ENCODE assay signal across 15 cellular contexts in the genomic region with DNA sequence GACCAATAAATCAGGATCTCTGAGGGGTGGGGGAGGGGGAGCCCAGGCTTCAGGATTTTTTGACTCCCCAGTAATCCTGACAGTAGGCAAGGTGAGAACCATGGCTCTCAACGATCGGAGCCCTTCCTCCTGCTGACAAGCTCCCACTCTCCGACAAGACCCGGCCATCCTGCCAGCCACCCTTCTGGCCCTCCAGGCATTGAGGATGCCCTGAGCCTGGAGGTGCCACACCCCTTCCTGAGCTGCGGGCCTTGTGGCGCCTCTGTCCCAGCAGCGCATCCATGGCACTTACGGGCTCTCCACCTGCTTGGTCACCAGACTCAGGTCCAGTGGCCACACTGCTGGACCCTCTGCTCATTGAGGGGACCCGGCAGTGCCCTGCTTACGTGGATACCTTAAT. TPM values are rescaled to one million over a fixed set of nuclear protein-coding genes. Genes with fewer than 3 reads are reported as not detected.
DNase-seq lines count a peak whose midpoint lies in the region; ATAC-seq and TF ChIP-seq lines count a peak whose summit lies in the region.
"Had no signal": no experiment of that assay in that cellular context is flagged by ENCODE, and none has a peak within 500 bp of the region (broad histone marks: within the 10 kb centered on the region; RNA-seq: fewer than 3 reads in every experiment).

No MANE protein-coding gene starts in this region.

- H3F3A ChIP-seq in PC-9 (ENCODE audit: insufficient read depth, low read depth), result peaks cover 13% of the 10 kb centered on the region

- H3K4me2 ChIP-seq in BLaER1 treated with 17β-estradiol and CSF1 and Interleukin-3, amounts not matched to agents 10 nM and 100 nM, result peak overlapping the region; percentile 77 to 95 (median 88); a peak in 21 of 22 replicates
- no peak overlapping the region for H3K4me2 ChIP-seq in PC-9

- H3K27me3 ChIP-seq in BLaER1 treated with 17β-estradiol and CSF1 and Interleukin-3, amounts not matched to agents 10 nM and 100 nM, result no peaks in the 10 kb centered on the region
- H3K27me3 ChIP-seq in skeletal muscle tissue (ENCODE audit: control insufficient read depth in 3 of 3, insufficient read depth in 3 of 3, low read length in 3 of 3) (no peaks in the 10 kb centered on the region), PC-9 (ENCODE audit: insufficient read depth, low read depth) (no peaks in the 10 kb centered on the region)
- H3K27me3 ChIP-seq: adrenal gland had no signal

- intact Hi-C loops in PC-9 (cut with micrococcal nuclease; ENCODE audit: unreplicated experiment), result no loop called here

- TF ChIP-seq CTCF in VCaP (conservative IDR thresholded peaks at IDR 0.05) (no peak), glutamatergic neuron (IDR thresholded peaks at IDR 0.05; ENCODE audit: partially characterized antibody, unreplicated experiment) (no peak), PC-9 (conservative IDR thresholded peaks at IDR 0.05) (no peak)

- H3K36me3 Mint-ChIP-seq in glutamatergic neuron (ENCODE audit: unreplicated experiment), result peaks cover 6% of the 10 kb centered on the region
- H3K36me3 Mint-ChIP-seq in natural killer cell treated with Interleukin-12 subunit alpha and Interleukin-12 subunit beta and Interleukin-15 and Interleukin-18, amount 100 ng/mL, for 72 hours, result no peaks in the 10 kb centered on the region
- no peaks in the 10 kb centered on the region for H3K36me3 Mint-ChIP-seq in activated T-cell treated with anti-CD3 and anti-CD28 coated beads, Interleukin-2, amount 50 U/mL, for 24 hours (ENCODE audit: low read depth)

- CTCF ChIA-PET in PC-9 (lab: Charles Lee), result no interaction called here

- no peaks in the 10 kb centered on the region for H4K20me1 ChIP-seq in BLaER1 treated with 17β-estradiol and CSF1 and Interleukin-3, amounts not matched to agents 10 nM and 100 nM
- H4K20me1 ChIP-seq in PC-9 (ENCODE audit: insufficient read depth), result no peaks in the 10 kb centered on the region

- no peak for ATAC-seq in natural killer cell treated with Interleukin-12 subunit alpha and Interleukin-12 subunit beta and Interleukin-15 and Interleukin-18, amount 100 ng/mL, for 72 hours
- ATAC-seq: HepG2; naive thymus-derived CD4-positive, alpha-beta T cell had no signal

- no peak overlapping the region for H2AFZ ChIP-seq in PC-9

- H3K9me3 ChIP-seq in BLaER1 treated with 17β-estradiol and CSF1 and Interleukin-3, amounts not matched to agents 10 nM and 100 nM (replicated peaks in 1 of 11), result peaks cover 8 to 16% (median 13%) of the 10 kb centered on the region in 11 experiments; a peak in 21 of 22 replicates
- H3K9me3 ChIP-seq in skeletal muscle tissue (ENCODE audit: control insufficient read depth in 3 of 3, low read length in 3 of 3) (peaks cover 0 to 3% (median 0%) of the 10 kb centered on the region in 3 donors), PC-9 (ENCODE audit: insufficient read depth, low read depth) (no peaks in the 10 kb centered on the region)
- H3K9me3 ChIP-seq: adrenal gland had no signal

- no peaks in the 10 kb centered on the region for H3K79me2 ChIP-seq in PC-9 (ENCODE audit: low read depth)

- H3K27ac ChIP-seq in BLaER1 treated with 17β-estradiol and CSF1 and Interleukin-3, amounts not matched to agents 10 nM and 100 nM, result peak overlapping the region in 2 of 11 experiments; percentile 55; a peak in 2 of 22 replicates
- peak overlapping the region; percentile 42 for H3K27ac ChIP-seq in VCaP
- peak overlapping the region; percentile 73 for H3K27ac ChIP-seq in skeletal muscle tissue (ENCODE audit: low read depth, low read length)
- no peak overlapping the region for H3K27ac ChIP-seq in PC-9

- no peaks in the 10 kb centered on the region for H3K9me2 ChIP-seq in PC-9 (ENCODE audit: insufficient read depth)

- POLR2A ChIA-PET in PC-9 (lab: Charles Lee; ENCODE audit: unreplicated experiment), result no interaction called here

- H3K4me3 ChIP-seq in BLaER1 treated with 17β-estradiol and CSF1 and Interleukin-3, amounts not matched to agents 10 nM and 100 nM, result no peak overlapping the region
- H3K4me3 ChIP-seq in skeletal muscle tissue (ENCODE audit: low read length in 3 of 3) (peak overlapping the region in 1 of 3 donors; percentile 52), PC-9 (no peak overlapping the region)
- H3K4me3 ChIP-seq: adrenal gland had no signal

- no peak overlapping the region for H3K9ac ChIP-seq in BLaER1 treated with 17β-estradiol and CSF1 and Interleukin-3, amounts not matched to agents 10 nM and 100 nM
- H3K9ac ChIP-seq in skeletal muscle tissue (ENCODE audit: low read depth in 1 of 3, low read length in 3 of 3), result peak overlapping the region in 2 of 3 donors; percentile 24 to 77

- H3K4me1 ChIP-seq in BLaER1 treated with 17β-estradiol and CSF1 and Interleukin-3, amounts not matched to agents 10 nM and 100 nM, result peaks cover 43 to 62% (median 50%) of the 10 kb centered on the region in 10 experiments
- peaks cover 46 to 85% (median 80%) of the 10 kb centered on the region in 3 donors for H3K4me1 ChIP-seq in skeletal muscle tissue (ENCODE audit: control insufficient read depth in 3 of 3, insufficient read depth in 3 of 3, low read length in 3 of 3)
- H3K4me1 ChIP-seq in PC-9 (replicated peaks; ENCODE audit: insufficient read depth), result peaks cover 21% of the 10 kb centered on the region

- BruUV-seq in PC-9 (replicated peaks; lab: Mats Ljungman, UMichigan), result no TSS peak

- H3K27me3 Mint-ChIP-seq in glutamatergic neuron (ENCODE audit: unreplicated experiment), result peaks cover 11% of the 10 kb centered on the region
- no peaks in the 10 kb centered on the region for H3K27me3 Mint-ChIP-seq in natural killer cell treated with Interleukin-12 subunit alpha and Interleukin-12 subunit beta and Interleukin-15 and Interleukin-18, amount 100 ng/mL, for 72 hours
- H3K27me3 Mint-ChIP-seq in activated T-cell treated with anti-CD3 and anti-CD28 coated beads, Interleukin-2, amount 50 U/mL, for 24 hours, result no peaks in the 10 kb centered on the region

- H3K27ac Mint-ChIP-seq in glutamatergic neuron (ENCODE audit: unreplicated experiment), result peak overlapping the region; percentile 56
- H3K27ac Mint-ChIP-seq in natural killer cell treated with Interleukin-12 subunit alpha and Interleukin-12 subunit beta and Interleukin-15 and Interleukin-18, amount 100 ng/mL, for 72 hours, result no peak overlapping the region
- H3K27ac Mint-ChIP-seq in activated T-cell treated with anti-CD3 and anti-CD28 coated beads, Interleukin-2, amount 50 U/mL, for 24 hours, result no peak overlapping the region
- H3K27ac Mint-ChIP-seq: activated T-helper 1 cell treated with anti-CD3 and anti-CD28 coated beads, Interleukin-12 subunit alpha, Interleukin-12 subunit beta, Interleukin-2, Interleukin-4 antibody, amounts not matched to agents 30 ng/mL and 10 ng/mL and 1 ng/mL, durations not matched to agents 14 hours and 24 hours and 36 hours; naive thymus-derived CD4-positive, alpha-beta T cell had no signal

- peaks cover 16% of the 10 kb centered on the region for H3K9me3 Mint-ChIP-seq in glutamatergic neuron (ENCODE audit: unreplicated experiment)
- H3K9me3 Mint-ChIP-seq in natural killer cell treated with Interleukin-12 subunit alpha and Interleukin-12 subunit beta and Interleukin-15 and Interleukin-18, amount 100 ng/mL, for 72 hours, result no peaks in the 10 kb centered on the region
- peaks cover 3% of the 10 kb centered on the region for H3K9me3 Mint-ChIP-seq in activated T-cell treated with anti-CD3 and anti-CD28 coated beads, Interleukin-2, amount 50 U/mL, for 24 hours

- H3K4me1 Mint-ChIP-seq in glutamatergic neuron (ENCODE audit: low read depth, unreplicated experiment), result peaks cover 25% of the 10 kb centered on the region
- H3K4me1 Mint-ChIP-seq in natural killer cell treated with Interleukin-12 subunit alpha and Interleukin-12 subunit beta and Interleukin-15 and Interleukin-18, amount 100 ng/mL, for 72 hours (ENCODE audit: low read depth in 2 of 2), result peaks cover 6 to 12% of the 10 kb centered on the region in 2 donors
- peaks cover 11% of the 10 kb centered on the region for H3K4me1 Mint-ChIP-seq in activated T-cell treated with anti-CD3 and anti-CD28 coated beads, Interleukin-2, amount 50 U/mL, for 24 hours (ENCODE audit: low read depth)

- H3K4me3 Mint-ChIP-seq in glutamatergic neuron (ENCODE audit: unreplicated experiment), result no peak overlapping the region
- no peak overlapping the region for H3K4me3 Mint-ChIP-seq in natural killer cell treated with Interleukin-12 subunit alpha and Interleukin-12 subunit beta and Interleukin-15 and Interleukin-18, amount 100 ng/mL, for 72 hours
- H3K4me3 Mint-ChIP-seq in activated T-cell treated with anti-CD3 and anti-CD28 coated beads, Interleukin-2, amount 50 U/mL, for 24 hours, result no peak overlapping the region
- H3K4me3 Mint-ChIP-seq: activated T-helper 1 cell treated with anti-CD3 and anti-CD28 coated beads, Interleukin-12 subunit alpha, Interleukin-12 subunit beta, Interleukin-2, Interleukin-4 antibody, amounts not matched to agents 30 ng/mL and 10 ng/mL and 1 ng/mL, durations not matched to agents 14 hours and 24 hours and 36 hours; naive thymus-derived CD4-positive, alpha-beta T cell had no signal

- no peak for DNase-seq in glutamatergic neuron
- DNase-seq in DMS79 treated with DMSO at 0.1 percent for 48 hours (lab: John Stamatoyannopoulos, UW), result no peak
- no peak for DNase-seq in natural killer cell treated with Interleukin-12 subunit alpha and Interleukin-12 subunit beta and Interleukin-15 and Interleukin-18, amount 100 ng/mL, for 72 hours (ENCODE audit: low spot score)
- DNase-seq in PC-9, result no peak
- no peak for DNase-seq in activated T-cell treated with anti-CD3 and anti-CD28 coated beads, Interleukin-2, amount 50 U/mL, for 24 hours
- DNase-seq: activated CD4-positive, alpha-beta T cell treated with anti-CD3 and anti-CD28 coated beads, Interleukin-2, amount 50 U/mL, for 48 hours; GF-D8; naive thymus-derived CD4-positive, alpha-beta T cell; stimulated activated naive CD4-positive, alpha-beta T cell treated with Interleukin-2 at 50 U/mL for 16 hours had no signal

- H3K36me3 ChIP-seq in BLaER1 treated with 17β-estradiol and CSF1 and Interleukin-3, amounts not matched to agents 10 nM and 100 nM, result no peaks in the 10 kb centered on the region
- H3K36me3 ChIP-seq in skeletal muscle tissue (ENCODE audit: control insufficient read depth in 3 of 3, insufficient read depth in 3 of 3, low read length in 3 of 3) (peaks cover 3 to 6% (median 3%) of the 10 kb centered on the region in 3 donors), PC-9 (ENCODE audit: low read depth) (0 out of 2 replicates have a peak, but pooled peaks cover 5% of the 10 kb centered on the region)
- H3K36me3 ChIP-seq: adrenal gland had no signal

RNA-seq across cellular contexts. Expression of a gene that starts 46.0 kb away (rescaled TPM):
- total RNA-seq in glutamatergic neuron (ENCODE audit: unreplicated experiment), result 10.3 TPM
- 12.5 TPM for total RNA-seq in skeletal muscle tissue
- total RNA-seq in natural killer cell treated with Interleukin-12 subunit alpha and Interleukin-12 subunit beta and Interleukin-15 and Interleukin-18, amount 100 ng/mL, for 72 hours, result 1 to 10 TPM; 2.1 to 3.2 TPM
- total RNA-seq in PC-9 (2021), result 28.2 and 30.7 TPM in 2 replicates
- total RNA-seq: HepG2 had no signal

Comparison
In these comparisons a context has a peak if more than half of its experiments do, and no peak if none do; other contexts are left out.
1. H3K9ac ChIP-seq: peak in skeletal muscle tissue (2 of 3); none in BLaER1 treated with 17β-estradiol and CSF1 and Interleukin-3, amounts not matched to agents 10 nM and 100 nM (0 of 11).